In the genomic region with DNA sequence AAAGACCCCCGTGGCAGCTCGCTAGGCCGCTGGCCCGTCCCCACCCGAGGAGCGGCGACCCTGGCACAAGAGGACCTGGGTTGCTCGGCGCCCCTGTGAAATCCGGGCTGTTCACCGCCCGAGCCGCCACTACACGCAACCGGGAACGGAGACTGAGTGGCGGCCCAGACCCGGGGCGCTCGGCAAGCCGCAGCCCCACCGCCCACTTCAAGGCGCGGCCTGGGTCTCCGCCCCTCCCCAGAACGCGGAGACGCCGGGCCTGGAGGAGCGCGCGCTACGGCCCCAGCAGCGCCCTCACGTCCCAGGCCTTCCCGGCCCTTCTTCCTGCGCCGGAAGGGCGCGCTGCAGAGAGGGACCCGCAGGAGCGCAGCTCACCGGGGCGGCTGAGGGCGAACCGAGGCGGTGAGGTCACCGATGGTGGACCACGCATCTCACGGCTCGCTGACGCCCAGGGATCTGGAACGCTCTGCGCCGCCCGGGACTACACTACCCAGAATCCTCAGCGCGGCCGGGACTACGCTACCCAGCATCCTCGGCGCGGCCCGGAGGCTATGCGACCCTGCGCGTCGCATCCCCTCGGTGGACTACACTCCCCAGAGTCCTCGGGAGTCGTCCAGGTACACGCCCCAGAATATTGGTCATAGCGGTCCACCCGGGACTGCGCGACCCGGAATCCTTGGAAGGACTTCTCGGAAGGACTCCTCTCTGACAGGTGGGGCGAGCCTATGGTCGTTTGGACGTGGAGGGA, we compare ENCODE assay signal across 8 cellular contexts. TPM values are rescaled to one million over a fixed set of nuclear protein-coding genes. Genes with fewer than 3 reads are reported as not detected.
DNase-seq lines count a peak whose midpoint lies in the region; ATAC-seq, FAIRE-seq and TF ChIP-seq lines count a peak whose summit lies in the region.

A gene (minus strand): TSS at position 470 of the 748 bp plus-strand sequence. CDS start 10,436 bp downstream, outside the sequence.

- H3K27me3 ChIP-seq in BJ (ENCODE audit: control insufficient read depth, insufficient read depth, low read length): no peaks in the 10 kb centered on the region

- CTCF ChIA-PET in BJ (lab: Yijun Ruan, JAX): no interaction called here

- peak; percentile 97 for ATAC-seq in HG03457 (IDR thresholded peaks at IDR 0.05; ENCODE audit: unreplicated experiment)

- POLR2A ChIA-PET in BJ (lab: Charles Lee): no interaction called here

- TF ChIP-seq CTCF in BJ (IDR thresholded peaks at IDR 0.05; ENCODE audit: insufficient read depth, low read depth, low read length): peak; percentile 34; the same call in 1 of the 2 replicates

- H3K36me3 ChIP-seq in BJ (ENCODE audit: control insufficient read depth, insufficient read depth, low read length): peaks cover 2% of the 10 kb centered on the region; the same call in 1 of the 2 replicates

- peak within 1 kb of the TSS; percentile 96 for H3K4me3 ChIP-seq in BJ (ENCODE audit: low read depth, low read length)

- peak; percentile 99 for FAIRE-seq in GM19239 (lab: Jason Lieb, UNC)

- H3K27ac ChIP-seq in cingulate gyrus (ENCODE audit: low read depth, low read length): peak within 1 kb of the TSS; percentile 85

- DNase-seq in BJ (ENCODE audit: low read depth): peak; percentile 64
- peak; percentile 82 for DNase-seq in GM19239 (ENCODE audit: insufficient read length, low spot score)
- DNase-seq in NCI-H524 treated with DMSO at 0.1 percent for 48 hours (lab: John Stamatoyannopoulos, UW): peak; percentile 73
- peak; percentile 92 to 93 for DNase-seq in activated CD4-positive, alpha-beta T cell treated with anti-CD3 and anti-CD28 coated beads for 4 hours
- peak; percentile 99 for DNase-seq in kidney tubule cell (ENCODE audit: low spot score)
- DNase-seq in stimulated activated CD4-positive, alpha-beta T cell treated with anti-CD3 and anti-CD28 coated beads, Interleukin-1b, Interleukin-23, amount 100 ng/mL, for 24 hours (ENCODE audit: low read depth in 4 of 4, low spot score in 1 of 4): peak; percentile 83 to 91 (median 88)

RNA-seq across cellular contexts. Expression of the gene that starts here (rescaled TPM):
- polyA plus RNA-seq in BJ (2011; rRNA removed): 8.2 and 10.9 TPM in 2 replicates
- 7.9 and 10.2 TPM in 2 replicates for polyA minus RNA-seq in BJ (2011; rRNA and poly(A)+ RNA removed)

Comparison
In these comparisons a context has a peak if more than half of its experiments do, and no peak if none do; other contexts are left out.
1. Peak in every context shown above with its lines: DNase-seq, ATAC-seq, H3K4me3 ChIP-seq and H3K27ac ChIP-seq.